ENCODE assay signal across 35 cellular contexts in the genomic region with DNA sequence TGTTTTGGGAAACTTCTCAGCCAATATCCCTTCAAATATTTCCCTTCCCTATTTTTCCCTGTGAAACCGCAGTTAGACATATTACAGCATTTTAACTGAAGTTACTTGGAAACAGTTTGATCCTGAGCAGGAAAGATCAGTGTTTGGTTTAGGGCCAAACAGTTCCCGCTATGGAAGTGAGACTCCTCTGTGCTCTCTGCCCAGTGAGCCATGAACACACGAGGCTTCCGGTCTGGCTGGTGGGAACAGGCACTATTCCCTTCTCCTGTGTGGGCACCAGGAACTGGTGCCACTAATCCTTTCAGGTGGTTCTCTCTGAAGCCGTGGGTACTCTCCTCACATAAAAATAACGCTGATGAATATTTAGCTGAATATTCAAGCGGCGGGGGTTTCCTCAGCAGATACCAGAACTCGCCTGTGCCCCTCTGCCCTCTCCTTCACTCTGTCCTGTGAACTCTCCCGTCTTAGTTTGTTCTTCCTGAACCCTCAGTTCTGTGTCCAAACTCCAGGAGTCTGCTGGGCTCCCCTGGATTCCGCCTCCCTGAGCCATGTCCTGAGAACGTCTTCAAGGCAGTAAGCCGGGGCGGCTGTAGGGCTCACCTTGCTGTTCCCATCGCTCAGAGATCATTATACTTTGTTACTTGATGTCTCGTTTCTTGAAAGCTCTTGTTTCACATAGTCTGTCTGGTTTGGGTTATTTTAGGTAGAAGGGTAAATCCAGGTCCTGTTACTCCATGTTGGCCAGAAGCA. TPM values are rescaled to one million over a fixed set of nuclear protein-coding genes. Genes with fewer than 3 reads are reported as not detected.
"Had no signal": no experiment of that assay in that cellular context is flagged by ENCODE, and none has a peak within 500 bp of the region (broad histone marks: within the 10 kb centered on the region; RNA-seq: fewer than 3 reads in every experiment).

No MANE protein-coding gene starts in this region.

- H3K36me3 ChIP-seq: cardiac muscle cell, gastroesophageal sphincter, heart right ventricle, left lung, pancreas, prostate gland, sigmoid colon, stomach, tibial nerve had no signal

- H3K27me3 ChIP-seq: pancreas had no signal

- FAIRE-seq: endothelial cell of umbilical vein, pancreas, small intestine had no signal

- H3K27ac Mint-ChIP-seq: activated naive CD8-positive, alpha-beta T cell; brain; nephron progenitor cell; stimulated activated naive B cell treated with anti-CD40 and anti-IgM and Interleukin-4, amounts not matched to agents 10 μg/mL and 1 μg/mL and 100 μg/mL, for 72 hours had no signal

- H3K27ac ChIP-seq: cardiac muscle cell, gastroesophageal sphincter, heart right ventricle, left lung, pancreas, prostate gland, sigmoid colon, stomach, tibial nerve had no signal

- DNase-seq: activated CD4-positive, alpha-beta T cell treated with anti-CD3 and anti-CD28 coated beads for 4 hours; activated CD4-positive, alpha-beta T cell treated with anti-CD3 and anti-CD28 coated beads, Interleukin-2, amount 50 U/mL, for 4 hours; activated effector memory CD4-positive, alpha-beta T cell treated with Interleukin-2 at 50 U/mL for 16 hours; activated naive CD4-positive, alpha-beta T cell treated with Interleukin-2 at 50 U/mL for 16 hours; activated T-cell treated with anti-CD3 and anti-CD28 coated beads for 4 hours; cortex of kidney; heart right ventricle; kidney glomerular epithelial cell; nephron progenitor cell; sigmoid colon; small intestine; stimulated activated CD4-positive, alpha-beta T cell treated with anti-CD3 and anti-CD28 coated beads, Interleukin-15, amount 100 ng/mL, for 24 hours; stimulated activated CD4-positive, alpha-beta T cell treated with anti-CD3 and anti-CD28 coated beads, Interleukin-2, amount 100 ng/mL, for 24 hours; stimulated activated naive B cell treated with anti-CD40 and anti-IgM and Interleukin-4, amounts not matched to agents 10 μg/mL and 1 μg/mL and 100 μg/mL, for 72 hours; stomach; T-helper 2 cell had no signal

- H3K4me3 Mint-ChIP-seq: activated naive CD8-positive, alpha-beta T cell; brain; nephron progenitor cell; stimulated activated naive B cell treated with anti-CD40 and anti-IgM and Interleukin-4, amounts not matched to agents 10 μg/mL and 1 μg/mL and 100 μg/mL, for 72 hours had no signal

- H3K4me3 ChIP-seq: cardiac muscle cell, gastroesophageal sphincter, heart right ventricle, left lung, mucosa of descending colon, pancreas, prostate gland, sigmoid colon, stomach, tibial nerve had no signal

- H3K4me1 ChIP-seq: gastroesophageal sphincter, left lung, sigmoid colon, tibial nerve had no signal

- H3K36me3 Mint-ChIP-seq: activated naive CD8-positive, alpha-beta T cell; brain; stimulated activated naive B cell treated with anti-CD40 and anti-IgM and Interleukin-4, amounts not matched to agents 10 μg/mL and 1 μg/mL and 100 μg/mL, for 72 hours had no signal

- H3K9me3 ChIP-seq: left lung, mucosa of descending colon, pancreas, prostate gland, sigmoid colon, stomach had no signal

- H3K4me1 Mint-ChIP-seq: stimulated activated naive B cell treated with anti-CD40 and anti-IgM and Interleukin-4, amounts not matched to agents 10 μg/mL and 1 μg/mL and 100 μg/mL, for 72 hours had no signal

- ATAC-seq: gastroesophageal sphincter; heart right ventricle; left lung; mucosa of descending colon; pancreas; stimulated activated naive B cell treated with anti-CD40 and anti-IgM and Interleukin-4, amounts not matched to agents 10 μg/mL and 1 μg/mL and 100 μg/mL, for 72 hours had no signal

RNA-seq across cellular contexts. Expression of a gene that starts 25.7 kb away (rescaled TPM):
- total RNA-seq: cardiac muscle cell, cerebellum, endothelial cell of umbilical vein, fibroblast of lung, fibroblast of villous mesenchyme, gastroesophageal sphincter, heart right ventricle, left lung, lung microvascular endothelial cell, mesenteric fat pad, myocyte, pancreas, prostate gland, sigmoid colon, stomach, tibial nerve, ureter had no signal
- polyA plus RNA-seq: adipose tissue, cardiac muscle cell, endothelial cell of umbilical vein, esophagus, fibroblast of lung, heart right ventricle, pancreas, sigmoid colon, small intestine, stomach had no signal
